In the genomic region with DNA sequence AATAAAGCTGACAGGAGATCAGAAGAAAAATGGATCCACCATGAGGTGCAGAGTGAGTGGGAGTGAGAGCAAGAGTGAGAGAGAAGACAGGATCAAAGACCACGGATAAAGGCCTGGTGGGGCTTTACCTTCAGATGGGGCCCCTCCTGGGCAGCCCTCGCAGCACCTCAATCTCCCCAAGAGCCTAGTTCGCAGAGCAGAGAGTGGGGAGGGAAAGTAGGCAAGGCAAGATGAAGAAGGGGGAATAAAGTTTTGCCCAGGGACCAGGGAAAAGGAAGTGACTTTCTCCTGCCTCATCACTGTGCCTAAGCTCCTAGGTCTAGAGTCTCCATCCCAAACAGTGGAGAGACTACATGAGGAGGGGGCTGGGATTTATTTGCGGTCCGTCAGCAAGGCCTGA, we compare ENCODE assay signal across 18 cellular contexts. TPM values are rescaled to one million over a fixed set of nuclear protein-coding genes. Genes with fewer than 3 reads are reported as not detected.
DNase-seq lines count a peak whose midpoint lies in the region; ATAC-seq, FAIRE-seq and TF ChIP-seq lines count a peak whose summit lies in the region.
"Had no signal": no experiment of that assay in that cellular context is flagged by ENCODE, and none has a peak within 500 bp of the region (broad histone marks: within the 10 kb centered on the region; RNA-seq: fewer than 3 reads in every experiment).

No MANE protein-coding gene starts in this region.

- ATAC-seq in Right ventricle myocardium superior (ENCODE audit: poor library complexity) (no peak), upper lobe of left lung (ENCODE audit: low FRiP score in 2 of 2) (no peak), HG02870 (IDR thresholded peaks at IDR 0.05; ENCODE audit: unreplicated experiment) (no peak)

- H3K27me3 Mint-ChIP-seq in nephron progenitor cell (ENCODE audit: low read depth, poor library complexity) = peaks cover 14% of the 10 kb centered on the region

- intact Hi-C loops in Right ventricle myocardium superior (cut with DNase I) = no loop called here
- intact Hi-C loops in adrenal gland (cut with DNase I) = no loop called here
- intact Hi-C loops in kidney (cut with DNase I) = no loop called here

- DNase-seq in right atrium auricular region (ENCODE audit: low spot score) (no peak), Right ventricle myocardium superior (no peak), adrenal gland (no peak), nephron progenitor cell (no peak), upper lobe of left lung (no peak), kidney (no peak), occipital lobe (lab: John Stamatoyannopoulos, UW) (no peak)
- DNase-seq: DND-41; NCI-H1105; NCI-H446; stimulated activated CD8-positive, alpha-beta memory T cell treated with anti-CD3 and anti-CD28 coated beads, Interleukin-4, amount 100 ng/mL, for 48 hours had no signal

- no peak overlapping the region for H3K4me3 Mint-ChIP-seq in nephron progenitor cell
- H3K4me3 Mint-ChIP-seq: neural crest cell had no signal

- TF ChIP-seq EP300 in upper lobe of left lung (IDR thresholded peaks at IDR 0.05) = no peak

- H3K36me3 ChIP-seq in right atrium auricular region (no peaks in the 10 kb centered on the region), adrenal gland (replicated peaks in 1 of 2) (no peaks in the 10 kb centered on the region), upper lobe of left lung (no peaks in the 10 kb centered on the region), kidney (ENCODE audit: control insufficient read depth in 1 of 2, insufficient read depth in 2 of 2, low read length in 2 of 2) (no peaks in the 10 kb centered on the region)

- H3K27me3 ChIP-seq in right atrium auricular region (no peaks in the 10 kb centered on the region), adrenal gland (no peaks in the 10 kb centered on the region), upper lobe of left lung (no peaks in the 10 kb centered on the region)

- peaks cover 13% of the 10 kb centered on the region for H3K4me1 Mint-ChIP-seq in nephron progenitor cell

- TF ChIP-seq POLR2A in adrenal gland (IDR thresholded peaks at IDR 0.05) = no peak
- no peak for TF ChIP-seq POLR2A in upper lobe of left lung (IDR thresholded peaks at IDR 0.05)

- H3K27ac ChIP-seq in right atrium auricular region (peak overlapping the region; percentile 52 to 71), adrenal gland (peak overlapping the region in 4 of 5 donors; percentile 30 to 79 (median 45)), upper lobe of left lung (peak overlapping the region; percentile 75 to 86 (median 80)), kidney (ENCODE audit: low read depth in 2 of 2, low read length in 2 of 2) (no peak overlapping the region)

- H3K9me3 Mint-ChIP-seq in nephron progenitor cell = peaks cover 53% of the 10 kb centered on the region

- H3K4me1 ChIP-seq in right atrium auricular region (no peaks in the 10 kb centered on the region), adrenal gland (replicated peaks in 1 of 2) (peaks cover 0 to 10% of the 10 kb centered on the region in 2 donors), upper lobe of left lung (peaks cover 0 to 22% (median 12%) of the 10 kb centered on the region in 4 donors), kidney (ENCODE audit: control insufficient read depth in 1 of 2, insufficient read depth in 1 of 2, low read depth in 1 of 2, low read length in 2 of 2) (no peaks in the 10 kb centered on the region)

- TF ChIP-seq CTCF in right atrium auricular region (IDR thresholded peaks at IDR 0.05) (no peak), adrenal gland (IDR thresholded peaks at IDR 0.05) (no peak), nephron progenitor cell (IDR thresholded peaks at IDR 0.05) (no peak), upper lobe of left lung (IDR thresholded peaks at IDR 0.05) (no peak), kidney (IDR thresholded peaks at IDR 0.05; ENCODE audit: borderline replicate concordance, extremely low read depth, insufficient read depth) (no peak)

- H3K36me3 Mint-ChIP-seq in nephron progenitor cell (ENCODE audit: low read depth) = peaks cover 12% of the 10 kb centered on the region

- H3K4me3 ChIP-seq in right atrium auricular region (no peak overlapping the region), adrenal gland (no peak overlapping the region), upper lobe of left lung (no peak overlapping the region), kidney (ENCODE audit: low read length in 2 of 2) (no peak overlapping the region)

- no peak overlapping the region for H3K9ac ChIP-seq in kidney (ENCODE audit: low read length in 2 of 2)

- FAIRE-seq in kidney (lab: Jason Lieb, UNC) = no peak

- WGBS in adrenal gland, 4 donors = 91 to 95% (median 93%) methylated on average over 5 of the region's 5 CpGs
- WGBS in upper lobe of left lung, 2 donors = 95 to 98% methylated on average over 5 of the region's 5 CpGs

- no peaks in the 10 kb centered on the region for H3K9me3 ChIP-seq in right atrium auricular region
- H3K9me3 ChIP-seq in adrenal gland (replicated peaks in 1 of 3) = no peaks in the 10 kb centered on the region
- no peaks in the 10 kb centered on the region for H3K9me3 ChIP-seq in upper lobe of left lung
- H3K9me3 ChIP-seq in kidney (ENCODE audit: control insufficient read depth in 1 of 2, low read length in 2 of 2) = no peaks in the 10 kb centered on the region

- H3K27ac Mint-ChIP-seq in nephron progenitor cell = peak overlapping the region; percentile 35

RNA-seq across cellular contexts. Expression of gene OR10P1, which starts 10.3 kb away (rescaled TPM):
- total RNA-seq in right atrium auricular region = not detected
- not detected for total RNA-seq in Right ventricle myocardium superior
- total RNA-seq in adrenal gland = not detected
- polyA plus RNA-seq in adrenal gland = not detected
- not detected for total RNA-seq in upper lobe of left lung
- total RNA-seq in kidney = not detected
- polyA plus RNA-seq in kidney (ENCODE audit: insufficient read depth, low read depth, low replicate concordance) = not detected
- total RNA-seq in occipital lobe = not detected
- total RNA-seq: fibroblast of villous mesenchyme, H4, kidney epithelial cell, neural crest cell, RPMI7951 had no signal
- polyA plus RNA-seq: adipose tissue had no signal

Comparison
In these comparisons a context has a peak if more than half of its experiments do, and no peak if none do; other contexts are left out.
1. H3K27ac ChIP-seq: peak in right atrium auricular region (2 of 2), adrenal gland (4 of 5) and upper lobe of left lung (4 of 4); none in kidney (0 of 2).